Comparison of ENCODE assay signal across 10 cellular contexts in genomic region chr7:151409555-151410404, GRCh38. TPM values are rescaled to one million over a fixed set of nuclear protein-coding genes. Genes with fewer than 3 reads are reported as not detected.
DNase-seq lines count a peak whose midpoint lies in the region; ATAC-seq, FAIRE-seq and TF ChIP-seq lines count a peak whose summit lies in the region.
"Had no signal": no experiment of that assay in that cellular context is flagged by ENCODE, and none has a peak within 500 bp of the region (broad histone marks: within the 10 kb centered on the region; RNA-seq: fewer than 3 reads in every experiment).

TSS of gene WDR86 (minus strand) at chr7:151410038. CDS start at chr7:151409589, 449 bp downstream.

- H3K9me3 Mint-ChIP-seq in type B pancreatic cell: peaks cover 4% of the 10 kb centered on the region

- peak within 1 kb of the TSS; percentile 76 for H3K4ac ChIP-seq in mesendoderm (ENCODE audit: low read depth, low read length)

- TF ChIP-seq CTCF in mammary epithelial cell (conservative IDR thresholded peaks at IDR 0.05 in 1 of 2, IDR thresholded peaks at IDR 0.05 in 1 of 2; ENCODE audit: extremely low read depth in 1 of 2, insufficient read depth in 1 of 2, low read depth in 1 of 2, low read length in 2 of 2) (no peak), type B pancreatic cell (conservative IDR thresholded peaks at IDR 0.05) (peak; percentile 48)

- no peaks in the 10 kb centered on the region for H3K9me3 ChIP-seq in mammary epithelial cell (replicated peaks; ENCODE audit: insufficient read depth, low read length)

- H3K23ac ChIP-seq in mesendoderm (ENCODE audit: low read length): peak within 1 kb of the TSS; percentile 94

- H3K36me3 ChIP-seq in mammary epithelial cell (ENCODE audit: insufficient read depth, low read length) (no peaks in the 10 kb centered on the region), mesendoderm (ENCODE audit: control insufficient read depth, insufficient read depth, low read length) (no peaks in the 10 kb centered on the region)

- no peak within 1 kb of the TSS for H4K5ac ChIP-seq in mesendoderm (ENCODE audit: low read length)

- no peak for FAIRE-seq in GM19239 (lab: Jason Lieb, UNC)

- peak within 1 kb of the TSS; percentile 67 for H2AFZ ChIP-seq in mammary epithelial cell (ENCODE audit: low read depth, low read length)

- H3K36me3 Mint-ChIP-seq in type B pancreatic cell: no peaks in the 10 kb centered on the region

- H3K27ac ChIP-seq in mammary epithelial cell (ENCODE audit: insufficient read depth, low read depth, low read length) (no peak within 1 kb of the TSS), mesendoderm (ENCODE audit: low read depth, low read length) (peak within 1 kb of the TSS; percentile 44)

- peak within 1 kb of the TSS; percentile 94 for H3K18ac ChIP-seq in mesendoderm (ENCODE audit: low read length)

- WGBS in mammary epithelial cell (ENCODE audit: low coverage, missing lambda C conversion rate): 0% methylated on average over 2 of the region's 90 CpGs
- WGBS in mesendoderm (ENCODE audit: extremely low coverage, insufficient coverage, low lambda C conversion rate): no CpG with 5 or more reads among the region's 90 CpGs

- peak within 1 kb of the TSS; percentile 1 for H4K8ac ChIP-seq in mesendoderm (ENCODE audit: low read depth, low read length)

- H3K4me3 ChIP-seq in mammary epithelial cell (replicated peaks in 1 of 3; ENCODE audit: insufficient read depth in 1 of 3, low read depth in 2 of 3, low read length in 3 of 3) (no peak within 1 kb of the TSS), mesendoderm (ENCODE audit: low read length) (peak within 1 kb of the TSS; percentile 70)

- CTCF ChIA-PET in mammary epithelial cell (lab: Charles Lee; ENCODE audit: low non-redundant PET): interaction anchor here (0.7 kb wide), 1 partner anchor 39 kb away, joined by 5 read pairs; no protein-coding TSS in a partner anchor

- H3K27me3 ChIP-seq in mammary epithelial cell (ENCODE audit: insufficient read depth, low read length): peaks cover 21% of the 10 kb centered on the region
- H3K27me3 ChIP-seq in mesendoderm (ENCODE audit: insufficient read depth, low read length, poor library complexity): no peaks in the 10 kb centered on the region

- dilution Hi-C loops in mammary epithelial cell (cut with HindIII; ENCODE audit: low sequenced_read_pairs): loop anchor here (5.0 kb wide), 1 partner anchor 78 kb away; no protein-coding TSS in a partner anchor

- in situ Hi-C loops in mammary epithelial cell (cut with MboI; ENCODE audit: low sequenced_read_pairs in 2 of 2): no loop called here

- peak within 1 kb of the TSS; percentile 94 for H3K56ac ChIP-seq in mesendoderm (ENCODE audit: low read length)

- peaks cover 2% of the 10 kb centered on the region for H3K79me1 ChIP-seq in mesendoderm (ENCODE audit: low read length)

- H3K9ac ChIP-seq in mammary epithelial cell (ENCODE audit: insufficient read depth, low read length): no peak within 1 kb of the TSS
- peak within 1 kb of the TSS; percentile 92 for H3K9ac ChIP-seq in mesendoderm (ENCODE audit: low read length)

- peaks cover 29% of the 10 kb centered on the region for H3K4me1 Mint-ChIP-seq in type B pancreatic cell (ENCODE audit: unreplicated experiment)

- DNase-seq in activated CD8-positive, alpha-beta memory T cell treated with anti-CD3 and anti-CD28 coated beads, Interleukin-2, amount 50 U/mL, for 4 hours: peak; percentile 36
- DNase-seq in activated CD8-positive, alpha-beta memory T cell treated with anti-CD3 and anti-CD28 coated beads, Interleukin-2, amount 50 U/mL, for 48 hours: no peak
- DNase-seq in mammary epithelial cell: no peak
- peak; percentile 50 for DNase-seq in mesendoderm
- DNase-seq in type B pancreatic cell (ENCODE audit: extremely low spot score, unreplicated experiment): peak; percentile 84
- no peak for DNase-seq in GM19239 (ENCODE audit: insufficient read length, low spot score)
- no peak for DNase-seq in NCI-H446 treated with DMSO at 0.1 percent for 48 hours (lab: John Stamatoyannopoulos, UW)
- DNase-seq: NCI-H774 had no signal

- peak within 1 kb of the TSS; percentile 74 for H2BK120ac ChIP-seq in mesendoderm (ENCODE audit: low read depth, low read length)

- ATAC-seq in HG03432 (IDR thresholded peaks at IDR 0.05; ENCODE audit: unreplicated experiment): no peak

- no peak within 1 kb of the TSS for H2AK5ac ChIP-seq in mesendoderm (ENCODE audit: low read length)

- no peaks in the 10 kb centered on the region for H4K20me1 ChIP-seq in mammary epithelial cell (ENCODE audit: insufficient read depth, low read length)

- no peak within 1 kb of the TSS for H2BK15ac ChIP-seq in mesendoderm (replicated peaks; ENCODE audit: low read depth)

- H3K4me3 Mint-ChIP-seq in type B pancreatic cell: peak within 1 kb of the TSS; percentile 93

- peak within 1 kb of the TSS; percentile 79 for H3K27ac Mint-ChIP-seq in type B pancreatic cell

- peaks cover 26% of the 10 kb centered on the region for H3K27me3 Mint-ChIP-seq in type B pancreatic cell

- peak within 1 kb of the TSS; percentile 52 for H3K4me2 ChIP-seq in mammary epithelial cell (ENCODE audit: insufficient read depth, low read depth, low read length)
- peak within 1 kb of the TSS; percentile 87 for H3K4me2 ChIP-seq in mesendoderm (ENCODE audit: low read length)

- H3K79me2 ChIP-seq in mammary epithelial cell (ENCODE audit: insufficient read depth, low read length) (no peaks in the 10 kb centered on the region), mesendoderm (ENCODE audit: control insufficient read depth, insufficient read depth, low read length) (no peaks in the 10 kb centered on the region)

- peaks cover 9% of the 10 kb centered on the region for H3K4me1 ChIP-seq in mammary epithelial cell (ENCODE audit: insufficient read depth, low read length)
- peaks cover 15% of the 10 kb centered on the region for H3K4me1 ChIP-seq in mesendoderm (ENCODE audit: control insufficient read depth, low read depth, low read length)

- intact Hi-C loops in mammary epithelial cell (cut with micrococcal nuclease): no loop called here

- no TSS peak for BruUV-seq in mammary epithelial cell (replicated peaks; lab: Mats Ljungman, UMichigan)

- H2BK5ac ChIP-seq in mesendoderm (ENCODE audit: low read length): no peak within 1 kb of the TSS

RNA-seq across cellular contexts. Expression of gene WDR86, which starts in this region (rescaled TPM):
- total RNA-seq in mammary epithelial cell (10 to 100 TPM in 1 of 2 donors, not detected in 1; 19.5 TPM), type B pancreatic cell (ENCODE audit: low replicate concordance) (13.0 and 83.0 TPM in 2 replicates)
- polyA plus RNA-seq in mammary epithelial cell: not detected
- polyA minus RNA-seq in mammary epithelial cell: not detected
- 1.5 TPM for polyA plus RNA-seq in mesendoderm (2013, experiment 1 of 2)
- 1.4 TPM for polyA plus RNA-seq in mesendoderm (2013, experiment 2 of 2)
- total RNA-seq: myocyte had no signal

Comparison
In these comparisons a context has a peak if more than half of its experiments do, and no peak if none do; other contexts are left out.
1. DNase-seq: peak in activated CD8-positive, alpha-beta memory T cell treated with anti-CD3 and anti-CD28 coated beads, Interleukin-2, amount 50 U/mL, for 4 hours (single experiment), mesendoderm (single experiment) and type B pancreatic cell (single experiment); none in activated CD8-positive, alpha-beta memory T cell treated with anti-CD3 and anti-CD28 coated beads, Interleukin-2, amount 50 U/mL, for 48 hours (single experiment), mammary epithelial cell (single experiment), GM19239 (single experiment) and NCI-H446 treated with DMSO at 0.1 percent for 48 hours (single experiment).